In genomic region chrX:9816094-9816700, GRCh38 we compare ENCODE assay signal across 1 cellular context.
TF ChIP-seq lines count a peak whose summit lies in the region.

No MANE protein-coding gene starts in this region.

TF ChIP-seq in HCT116, 20 proteins besides CTCF, POLR2A, EP300 and RAD21 (continued from another document):
- no peak for TF ChIP-seq ZBTB33 (IDR thresholded peaks at IDR 0.05; ENCODE audit: extremely low read depth, insufficient replicate concordance, low read length)
- TF ChIP-seq TCF7L2 (IDR thresholded peaks at IDR 0.05; ENCODE audit: borderline replicate concordance, extremely low read depth, insufficient read depth, insufficient read length) = no peak
- no peak for TF ChIP-seq EGR1 (IDR thresholded peaks at IDR 0.05; ENCODE audit: low read depth)
- no peak for TF ChIP-seq REST (IDR thresholded peaks at IDR 0.05; ENCODE audit: low read depth)
- no peak for TF ChIP-seq CEBPB (IDR thresholded peaks at IDR 0.05; ENCODE audit: low read depth)
- no peak for TF ChIP-seq YY1 (IDR thresholded peaks at IDR 0.05; ENCODE audit: extremely low read depth, insufficient replicate concordance, low read depth, low read length)
- no peak for TF ChIP-seq ZFX (IDR thresholded peaks at IDR 0.05)
- no peak for TF ChIP-seq EZH2 (IDR thresholded peaks at IDR 0.05)
- no peak for TF ChIP-seq POLR2AphosphoS5 (IDR thresholded peaks at IDR 0.05; ENCODE audit: low read depth, low read length)
- TF ChIP-seq MAX (IDR thresholded peaks at IDR 0.05) = no peak
